29 cellular contexts compared by ENCODE assay signal in genomic region chr13:24632382-24633121, GRCh38. TPM values are rescaled to one million over a fixed set of nuclear protein-coding genes. Genes with fewer than 3 reads are reported as not detected.
DNase-seq lines count a peak whose midpoint lies in the region; ATAC-seq, FAIRE-seq and TF ChIP-seq lines count a peak whose summit lies in the region.
"Had no signal": no experiment of that assay in that cellular context is flagged by ENCODE, and none has a peak within 500 bp of the region (broad histone marks: within the 10 kb centered on the region; RNA-seq: fewer than 3 reads in every experiment).

No MANE protein-coding gene starts in this region.

- no peak overlapping the region for H3K9ac ChIP-seq in GM23248
- H3K9ac ChIP-seq in keratinocyte (ENCODE audit: control insufficient read depth, extremely low read depth, insufficient read depth, low read length) = no peak overlapping the region
- H3K9ac ChIP-seq: parathyroid adenoma had no signal

- no peaks in the 10 kb centered on the region for H3K36me3 Mint-ChIP-seq in activated T-helper 17 cell treated with anti-CD3 and anti-CD28 coated beads, Interleukin-2, amount 50 U/mL, for 72 hours (ENCODE audit: low read depth)
- H3K36me3 Mint-ChIP-seq: natural killer cell; stimulated activated memory B cell treated with anti-CD40 and anti-IgM and Interleukin-4, amounts not matched to agents 10 μg/mL and 1 μg/mL and 100 μg/mL, for 72 hours had no signal

- H3K27me3 ChIP-seq in GM23248 (replicated peaks; ENCODE audit: insufficient read depth) = no peaks in the 10 kb centered on the region
- no peaks in the 10 kb centered on the region for H3K27me3 ChIP-seq in keratinocyte (ENCODE audit: control insufficient read depth, extremely low read depth, insufficient read depth, low read length)
- H3K27me3 ChIP-seq: SJSA1 had no signal

- no peak overlapping the region for H3K27ac Mint-ChIP-seq in activated T-helper 17 cell treated with anti-CD3 and anti-CD28 coated beads, Interleukin-2, amount 50 U/mL, for 72 hours
- H3K27ac Mint-ChIP-seq: IgD-negative memory B cell; natural killer cell; stimulated activated memory B cell treated with anti-CD40 and anti-IgM and Interleukin-4, amounts not matched to agents 10 μg/mL and 1 μg/mL and 100 μg/mL, for 72 hours; T-helper 1 cell treated with Interleukin-12 subunit alpha and Interleukin-12 subunit beta and Interleukin-4 antibody, amounts not matched to agents 30 μg/mL and 1 μg/mL, for 36 hours had no signal

- H2AFZ ChIP-seq in GM23248 = no peak overlapping the region
- H2AFZ ChIP-seq in keratinocyte (ENCODE audit: control insufficient read depth, low read length) = no peak overlapping the region
- H2AFZ ChIP-seq: parathyroid adenoma, PC-9 had no signal

- H3K4me2 ChIP-seq in GM23248 (ENCODE audit: unreplicated experiment) (no peak overlapping the region), keratinocyte (ENCODE audit: control insufficient read depth, extremely low read depth, insufficient read depth, low read depth, low read length) (no peak overlapping the region)
- H3K4me2 ChIP-seq: PC-9 had no signal

- no peaks in the 10 kb centered on the region for H3K9me2 ChIP-seq in GM23248 (ENCODE audit: insufficient read depth)

- peak; percentile 79 for FAIRE-seq in keratinocyte (lab: Jason Lieb, UNC)
- FAIRE-seq: kidney had no signal

- H3K79me2 ChIP-seq in GM23248 (ENCODE audit: insufficient read depth) (no peaks in the 10 kb centered on the region), keratinocyte (ENCODE audit: control insufficient read depth, insufficient read depth, low read length) (no peaks in the 10 kb centered on the region)
- H3K79me2 ChIP-seq: parathyroid adenoma had no signal

- H3K36me3 ChIP-seq in GM23248 (ENCODE audit: low read depth) (no peaks in the 10 kb centered on the region), keratinocyte (ENCODE audit: control insufficient read depth in 2 of 2, extremely low read depth in 1 of 2, insufficient read depth in 2 of 2, low read length in 2 of 2) (no peaks in the 10 kb centered on the region)
- H3K36me3 ChIP-seq: gastroesophageal sphincter, SJSA1, thoracic aorta had no signal

- WGBS in GM23248 (ENCODE audit: low coverage in 1 of 2, low lambda C conversion rate in 2 of 2, missing lambda C conversion rate in 2 of 2), 2 experiments = 53 to 56% methylated on average over 6 of the region's 6 CpGs

- peaks cover 6% of the 10 kb centered on the region for H3K4me1 Mint-ChIP-seq in activated T-helper 17 cell treated with anti-CD3 and anti-CD28 coated beads, Interleukin-2, amount 50 U/mL, for 72 hours

- TF ChIP-seq CTCF in keratinocyte (optimal IDR thresholded peaks at IDR 0.05 in 1 of 3, IDR thresholded peaks at IDR 0.05 in 1 of 3, conservative IDR thresholded peaks at IDR 0.05 in 1 of 3; ENCODE audit: extremely low read depth in 1 of 3, insufficient read depth in 2 of 3, low read length in 3 of 3) (no peak), RWPE1 (conservative IDR thresholded peaks at IDR 0.05; ENCODE audit: low read depth) (no peak)

- H3K9me1 ChIP-seq in keratinocyte (ENCODE audit: control insufficient read depth, extremely low read depth, insufficient read depth, low read length) = peaks cover 2% of the 10 kb centered on the region

- in situ Hi-C loops in GM23248 (cut with MboI) = no loop called here

- H3K9me3 Mint-ChIP-seq in activated T-helper 17 cell treated with anti-CD3 and anti-CD28 coated beads, Interleukin-2, amount 50 U/mL, for 72 hours = no peaks in the 10 kb centered on the region
- H3K9me3 Mint-ChIP-seq: natural killer cell; stimulated activated memory B cell treated with anti-CD40 and anti-IgM and Interleukin-4, amounts not matched to agents 10 μg/mL and 1 μg/mL and 100 μg/mL, for 72 hours; T-helper 1 cell treated with Interleukin-12 subunit alpha and Interleukin-12 subunit beta and Interleukin-4 antibody, amounts not matched to agents 30 μg/mL and 1 μg/mL, for 36 hours had no signal

- no peak for TF ChIP-seq POLR2A in GM18505 (IDR thresholded peaks at IDR 0.05; ENCODE audit: borderline replicate concordance, extremely low read depth, insufficient read depth, insufficient read length)

- ATAC-seq in activated T-helper 17 cell treated with anti-CD3 and anti-CD28 coated beads, Interleukin-2, amount 50 U/mL, for 72 hours (replicated peaks) = peak; percentile 47
- no peak for ATAC-seq in HG02623 (IDR thresholded peaks at IDR 0.05; ENCODE audit: unreplicated experiment)
- ATAC-seq in GM18505 (IDR thresholded peaks at IDR 0.05; ENCODE audit: unreplicated experiment) = no peak
- ATAC-seq: gastroesophageal sphincter; natural killer cell; sciatic nerve; stimulated activated memory B cell treated with anti-CD40 and anti-IgM and Interleukin-4, amounts not matched to agents 10 μg/mL and 1 μg/mL and 100 μg/mL, for 72 hours had no signal

- dilution Hi-C loops in keratinocyte (cut with MboI; ENCODE audit: extremely low pct_ligation_motif_present, low sequenced_read_pairs) = no loop called here

- peaks cover 14% of the 10 kb centered on the region for H3F3A ChIP-seq in GM23248 (ENCODE audit: insufficient read depth)

- CTCF ChIA-PET in RWPE1 (lab: Yijun Ruan, JAX) = no interaction called here

- POLR2A ChIA-PET in RWPE1 (lab: Yijun Ruan, JAX; ENCODE audit: low non-redundant PET) = no interaction called here

- no peak overlapping the region for H3K4me3 ChIP-seq in GM23248
- H3K4me3 ChIP-seq in keratinocyte (ENCODE audit: control insufficient read depth in 2 of 3, extremely low read depth in 1 of 3, insufficient read depth in 2 of 3, low read depth in 1 of 3, low read length in 3 of 3) = no peak overlapping the region
- H3K4me3 ChIP-seq: gastroesophageal sphincter, PC-9, SJSA1, thoracic aorta had no signal

- H4K20me1 ChIP-seq in GM23248 (ENCODE audit: insufficient read depth) = no peaks in the 10 kb centered on the region
- no peaks in the 10 kb centered on the region for H4K20me1 ChIP-seq in keratinocyte (ENCODE audit: control insufficient read depth, extremely low read depth, insufficient read depth, low read length)

- H3K27ac ChIP-seq in GM23248 (peak overlapping the region; percentile 38; the same call in 1 of the 2 replicates), keratinocyte (ENCODE audit: control insufficient read depth, insufficient read depth, low read length) (no peak overlapping the region), RWPE1 (no peak overlapping the region)
- H3K27ac ChIP-seq: gastroesophageal sphincter, parathyroid adenoma, PC-9, SJSA1, thoracic aorta had no signal

- H3K27me3 Mint-ChIP-seq in activated T-helper 17 cell treated with anti-CD3 and anti-CD28 coated beads, Interleukin-2, amount 50 U/mL, for 72 hours = no peaks in the 10 kb centered on the region
- H3K27me3 Mint-ChIP-seq: IgD-negative memory B cell; stimulated activated memory B cell treated with anti-CD40 and anti-IgM and Interleukin-4, amounts not matched to agents 10 μg/mL and 1 μg/mL and 100 μg/mL, for 72 hours had no signal

- H3K9me3 ChIP-seq in GM23248 (ENCODE audit: low read depth) (no peaks in the 10 kb centered on the region), keratinocyte (ENCODE audit: control insufficient read depth, low read depth, low read length) (no peaks in the 10 kb centered on the region)
- H3K9me3 ChIP-seq: gastroesophageal sphincter, SJSA1, thoracic aorta had no signal

- H3K4me3 Mint-ChIP-seq in activated T-helper 17 cell treated with anti-CD3 and anti-CD28 coated beads, Interleukin-2, amount 50 U/mL, for 72 hours = no peak overlapping the region
- H3K4me3 Mint-ChIP-seq: natural killer cell; stimulated activated memory B cell treated with anti-CD40 and anti-IgM and Interleukin-4, amounts not matched to agents 10 μg/mL and 1 μg/mL and 100 μg/mL, for 72 hours; T-helper 1 cell treated with Interleukin-12 subunit alpha and Interleukin-12 subunit beta and Interleukin-4 antibody, amounts not matched to agents 30 μg/mL and 1 μg/mL, for 36 hours had no signal

- H3K4me1 ChIP-seq in GM23248 (ENCODE audit: insufficient read depth) (peaks cover 15% of the 10 kb centered on the region; the same call in 1 of the 2 replicates), keratinocyte (ENCODE audit: control insufficient read depth, extremely low read depth, insufficient read depth, low read length) (peaks cover 19% of the 10 kb centered on the region)
- H3K4me1 ChIP-seq: gastroesophageal sphincter, parathyroid adenoma had no signal

- peak; percentile 32 for DNase-seq in AG08396 (ENCODE audit: low spot score)
- peak; percentile 78 for DNase-seq in GM23248
- DNase-seq in keratinocyte (ENCODE audit: low read depth, low spot score) = no peak
- no peak for DNase-seq in SIG-M5 (lab: John Stamatoyannopoulos, UW)
- DNase-seq in RWPE1 (ENCODE audit: low spot score) = no peak
- DNase-seq: activated CD4-positive, alpha-beta T cell treated with anti-CD3 and anti-CD28 coated beads, Interleukin-2, amount 50 U/mL, for 1 hour; activated gamma-delta T cell treated with Interleukin-2 at 50 U/mL for 16 hours; caudate nucleus; DND-41; kidney; mesendoderm; natural killer cell; NCI-H1092; NCI-H2029; NCI-H446; PC-9 had no signal

RNA-seq across cellular contexts. Expression of gene ATP12A, which starts 47.7 kb away (rescaled TPM):
- total RNA-seq in GM23248 (2014; rRNA removed; shearing (Covaris generic)) = not detected in 2 replicates
- polyA plus RNA-seq in GM23248 (2016; fragmentation: Nextera tagmentation; extraction: Ambion mirVana) (not detected in 2 replicates), keratinocyte (0.42 to 1.5 TPM (median 0.79 TPM) in 3 replicates)
- 1 to 10 TPM in 1 of 2 donors, under 1 TPM in 1; 0.13 to 1.5 TPM for total RNA-seq in activated T-helper 17 cell treated with anti-CD3 and anti-CD28 coated beads, Interleukin-2, amount 50 U/mL, for 72 hours
- polyA plus RNA-seq in keratinocyte (2011; ENCODE audit: low read depth) = 41.0 TPM
- polyA plus RNA-seq in keratinocyte (2011; cell fraction: cytosol; rRNA removed) = 0.29 and 0.74 TPM in 2 replicates
- 1.9 and 4.7 TPM in 2 replicates for polyA plus RNA-seq in keratinocyte (2011; cell fraction: nucleus; rRNA removed)
- polyA plus RNA-seq in keratinocyte (2012; ENCODE audit: low replicate concordance) = 1.1 and 57.8 TPM in 2 replicates
- polyA minus RNA-seq in keratinocyte = 0.69 to 3.6 TPM (median 2.3 TPM) in 3 replicates
- not detected for polyA minus RNA-seq in keratinocyte (2011; cell fraction: cytosol; rRNA and poly(A)+ RNA removed)
- 3.0 and 5.1 TPM in 2 replicates for polyA minus RNA-seq in keratinocyte (2011; cell fraction: nucleus; rRNA and poly(A)+ RNA removed)
- total RNA-seq: dermis microvascular lymphatic vessel endothelial cell, natural killer cell, sciatic nerve, SJSA1 had no signal
- polyA plus RNA-seq: AG04450, IgD-negative memory B cell had no signal

Comparison
In these comparisons a context has a peak if more than half of its experiments do, and no peak if none do; other contexts are left out.
1. DNase-seq: peak in AG08396 (single experiment) and GM23248 (single experiment); none in keratinocyte (single experiment), SIG-M5 (single experiment) and RWPE1 (single experiment).